Comparison of ENCODE assay signal across 17 cellular contexts in the genomic region with DNA sequence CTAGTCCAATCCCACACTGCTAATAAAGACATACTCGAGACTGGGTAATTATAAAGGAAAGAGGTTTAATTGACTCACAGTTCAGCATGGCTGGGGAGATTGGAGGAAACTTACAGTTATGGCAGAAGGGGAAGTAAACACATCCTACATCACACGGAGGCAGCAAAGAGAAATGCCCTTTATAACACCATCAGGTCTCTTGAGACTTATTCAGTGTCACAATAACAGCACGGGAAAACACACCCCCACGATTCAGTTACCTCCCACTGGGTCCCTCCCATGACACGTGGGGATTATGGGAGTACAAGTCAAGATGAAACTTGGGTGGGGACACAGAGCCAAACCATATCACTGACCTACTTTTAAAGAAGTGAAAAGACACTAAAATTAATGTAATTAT.
DNase-seq lines count a peak whose midpoint lies in the region; ATAC-seq and TF ChIP-seq lines count a peak whose summit lies in the region.
"Had no signal": no experiment of that assay in that cellular context is flagged by ENCODE, and none has a peak within 500 bp of the region (broad histone marks: within the 10 kb centered on the region; RNA-seq: fewer than 3 reads in every experiment).

No MANE protein-coding gene starts in this region.

- ATAC-seq in GM23338 (no peak), HG02588 (IDR thresholded peaks at IDR 0.05; ENCODE audit: unreplicated experiment) (no peak)
- ATAC-seq: GM12878, HCT116 had no signal

- no peaks in the 10 kb centered on the region for H3K79me2 ChIP-seq in GM23338 (replicated peaks; ENCODE audit: insufficient read depth)

- H4K20me1 ChIP-seq in BLaER1 (no peaks in the 10 kb centered on the region), GM23338 (replicated peaks; ENCODE audit: insufficient read depth) (no peaks in the 10 kb centered on the region)

- no peaks in the 10 kb centered on the region for H3F3A ChIP-seq in GM23338 (replicated peaks; ENCODE audit: low read depth)

- no peak for TF ChIP-seq CTCF in GM23338 (conservative IDR thresholded peaks at IDR 0.05; ENCODE audit: low read depth in 2 of 2)
- TF ChIP-seq CTCF in NB4 (IDR thresholded peaks at IDR 0.05; ENCODE audit: low read depth, low read length): no peak

- peaks cover 12% of the 10 kb centered on the region for H3K36me3 Mint-ChIP-seq in GM23338 (ENCODE audit: low read depth)
- no peaks in the 10 kb centered on the region for H3K36me3 Mint-ChIP-seq in activated CD4-positive, alpha-beta T cell treated with anti-CD3 and anti-CD28 coated beads, Interleukin-2, amount 10 ng/mL, durations not matched to agents 24 days and 14 days (ENCODE audit: low read depth)
- H3K36me3 Mint-ChIP-seq: CD14-positive monocyte; CD8-positive, alpha-beta memory T cell had no signal

- no peak overlapping the region for H3K4me3 Mint-ChIP-seq in GM23338
- no peak overlapping the region for H3K4me3 Mint-ChIP-seq in activated CD4-positive, alpha-beta T cell treated with anti-CD3 and anti-CD28 coated beads, Interleukin-2, amount 10 ng/mL, durations not matched to agents 24 days and 14 days
- H3K4me3 Mint-ChIP-seq: CD14-positive monocyte; CD4-positive, alpha-beta T cell; CD8-positive, alpha-beta memory T cell; H9 had no signal

- no peaks in the 10 kb centered on the region for H3K27me3 ChIP-seq in BLaER1
- no peaks in the 10 kb centered on the region for H3K27me3 ChIP-seq in GM23338 (ENCODE audit: insufficient read depth)

- H3K9ac ChIP-seq in BLaER1: no peak overlapping the region
- H3K9ac ChIP-seq: GM23248 had no signal

- H3K36me3 ChIP-seq in BLaER1 (no peaks in the 10 kb centered on the region), GM23338 (ENCODE audit: insufficient read depth) (no peaks in the 10 kb centered on the region)

- H3K27ac ChIP-seq in BLaER1 (peak overlapping the region; percentile 39; the same call in 1 of the 2 replicates), GM23338 (ENCODE audit: low read depth) (no peak overlapping the region)
- H3K27ac ChIP-seq: GM23248 had no signal

- H3K27me3 Mint-ChIP-seq in GM23338 (ENCODE audit: insufficient read depth, low read depth, poor library complexity): no peaks in the 10 kb centered on the region
- H3K27me3 Mint-ChIP-seq in activated CD4-positive, alpha-beta T cell treated with anti-CD3 and anti-CD28 coated beads, Interleukin-2, amount 10 ng/mL, durations not matched to agents 24 days and 14 days: no peaks in the 10 kb centered on the region
- H3K27me3 Mint-ChIP-seq: CD4-positive, alpha-beta T cell; CD8-positive, alpha-beta memory T cell had no signal

- H3K4me1 ChIP-seq in BLaER1 (peaks cover 30% of the 10 kb centered on the region), GM23338 (ENCODE audit: insufficient read depth) (peaks cover 6% of the 10 kb centered on the region; the same call in 1 of the 2 replicates)

- DNase-seq in GM23338 (ENCODE audit: low spot score) (no peak), NB4 (ENCODE audit: low read depth) (peak; percentile 58), RKO (ENCODE audit: low spot score) (no peak)
- DNase-seq in activated CD4-positive, alpha-beta T cell treated with anti-CD3 and anti-CD28 coated beads, Interleukin-2, amount 10 ng/mL, durations not matched to agents 24 days and 14 days: no peak
- DNase-seq: CD4-positive, alpha-beta T cell; CD8-positive, alpha-beta memory T cell; DMS 273 treated with DMSO at 0.1 percent for 48 hours; DMS79; EL; GDM1; GM23248; H9 had no signal

- H3K9me2 ChIP-seq in GM23338 (ENCODE audit: insufficient read depth): 0 out of 2 replicates have a peak, but pooled peaks cover 6% of the 10 kb centered on the region

- peak overlapping the region; percentile 90; the same call in 1 of the 2 replicates for H2AFZ ChIP-seq in GM23338
- H2AFZ ChIP-seq: GM23248 had no signal

- peak overlapping the region; percentile 45 for H3K4me2 ChIP-seq in BLaER1
- no peak overlapping the region for H3K4me2 ChIP-seq in GM23338

- no peak for TF ChIP-seq POLR2A in NB4 (IDR thresholded peaks at IDR 0.05; ENCODE audit: extremely low read depth, insufficient read length)

- H3K4me3 ChIP-seq in BLaER1: peak overlapping the region; percentile 18; the same call in 1 of the 2 replicates
- H3K4me3 ChIP-seq in GM23338: no peak overlapping the region
- no peak overlapping the region for H3K4me3 ChIP-seq in NB4 (ENCODE audit: low read depth, low read length)
- H3K4me3 ChIP-seq: GM12878, GM23248 had no signal

- intact Hi-C loops in activated CD4-positive, alpha-beta T cell treated with anti-CD3 and anti-CD28 coated beads, Interleukin-2, amount 10 ng/mL, durations not matched to agents 24 days and 14 days (cut with micrococcal nuclease): no loop called here

- no peaks in the 10 kb centered on the region for H3K4me1 Mint-ChIP-seq in GM23338
- H3K4me1 Mint-ChIP-seq in activated CD4-positive, alpha-beta T cell treated with anti-CD3 and anti-CD28 coated beads, Interleukin-2, amount 10 ng/mL, durations not matched to agents 24 days and 14 days: no peaks in the 10 kb centered on the region
- H3K4me1 Mint-ChIP-seq: CD14-positive monocyte; CD8-positive, alpha-beta memory T cell had no signal

- H3K9me3 Mint-ChIP-seq in GM23338: peaks cover 17% of the 10 kb centered on the region; the same call in 2 of the 3 replicates
- peaks cover 3% of the 10 kb centered on the region for H3K9me3 Mint-ChIP-seq in activated CD4-positive, alpha-beta T cell treated with anti-CD3 and anti-CD28 coated beads, Interleukin-2, amount 10 ng/mL, durations not matched to agents 24 days and 14 days

- peaks cover 34% of the 10 kb centered on the region for H3K9me3 ChIP-seq in BLaER1

- H3K27ac Mint-ChIP-seq in GM23338: no peak overlapping the region
- no peak overlapping the region for H3K27ac Mint-ChIP-seq in activated CD4-positive, alpha-beta T cell treated with anti-CD3 and anti-CD28 coated beads, Interleukin-2, amount 10 ng/mL, durations not matched to agents 24 days and 14 days
- H3K27ac Mint-ChIP-seq: CD14-positive monocyte; CD4-positive, alpha-beta T cell had no signal

TF ChIP-seq in GM23338, 12 proteins besides CTCF, POLR2A, EP300 and RAD21 (continues in another document):
- TF ChIP-seq POLR2AphosphoS5 (IDR thresholded peaks at IDR 0.05; ENCODE audit: low read depth) (no peak), ZNF462 (CRISPR knock-in tag; IDR thresholded peaks at IDR 0.05) (no peak), NANOG (IDR thresholded peaks at IDR 0.05; ENCODE audit: borderline replicate concordance) (no peak), JUNB (IDR thresholded peaks at IDR 0.05; ENCODE audit: unreplicated experiment) (no peak), EZH2phosphoT487 (IDR thresholded peaks at IDR 0.05; ENCODE audit: unreplicated experiment) (no peak)
